ENCODE assay signal across 8 cellular contexts in genomic region chr2:38074047-38074774, GRCh38. TPM values are rescaled to one million over a fixed set of nuclear protein-coding genes. Genes with fewer than 3 reads are reported as not detected.
DNase-seq lines count a peak whose midpoint lies in the region; ATAC-seq and TF ChIP-seq lines count a peak whose summit lies in the region.

No MANE protein-coding gene starts in this region.

- no peak overlapping the region for H3K9ac ChIP-seq in rectal smooth muscle tissue (ENCODE audit: low read length)

- no peaks in the 10 kb centered on the region for H3K9me3 ChIP-seq in right atrium auricular region

- H3K36me3 ChIP-seq in right atrium auricular region (peaks cover 8% of the 10 kb centered on the region), rectal smooth muscle tissue (ENCODE audit: control insufficient read depth, insufficient read depth, low read length) (no peaks in the 10 kb centered on the region)

- TF ChIP-seq CTCF in GM20000 (IDR thresholded peaks at IDR 0.05; ENCODE audit: extremely low read depth, missing control alignments) (no peak), right atrium auricular region (IDR thresholded peaks at IDR 0.05) (no peak)

- H3K27ac ChIP-seq in right atrium auricular region (peak overlapping the region; percentile 86 to 91), rectal smooth muscle tissue (ENCODE audit: low read depth, low read length) (no peak overlapping the region)

- H3K4me1 ChIP-seq in right atrium auricular region (peaks cover 0 to 37% of the 10 kb centered on the region in 2 donors), rectal smooth muscle tissue (ENCODE audit: control insufficient read depth, insufficient read depth, low read length) (peaks cover 4% of the 10 kb centered on the region)

- H3K27me3 ChIP-seq in right atrium auricular region: no peaks in the 10 kb centered on the region
- H3K27me3 ChIP-seq in rectal smooth muscle tissue (ENCODE audit: control insufficient read depth, insufficient read depth, low read length): peaks cover 16% of the 10 kb centered on the region

- H3K4me3 ChIP-seq in right atrium auricular region: peak overlapping the region; percentile 46 to 62
- H3K4me3 ChIP-seq in rectal smooth muscle tissue (ENCODE audit: low read length): peak overlapping the region; percentile 67

- ATAC-seq in activated CD4-positive, CD25-positive, alpha-beta regulatory T cell treated with anti-CD3 and anti-CD28 coated beads, Interleukin-2, amount 50 U/mL, for 24 hours: no peak

- DNase-seq in GM20000 (ENCODE audit: low spot score): peak; percentile 26
- DNase-seq in activated T-cell treated with anti-CD3 and anti-CD28 coated beads, Interleukin-2, amount 50 U/mL, for 48 hours: peak; percentile 47 to 56
- no peak for DNase-seq in right atrium auricular region (ENCODE audit: low spot score)
- no peak for DNase-seq in SW480 (ENCODE audit: low spot score)
- DNase-seq in NCI-H2081 treated with DMSO at 0.1 percent for 48 hours (lab: John Stamatoyannopoulos, UW): no peak
- DNase-seq in hepatic stellate cell (ENCODE audit: low spot score): no peak

RNA-seq across cellular contexts. Expression of gene CYP1B1, which starts 1.7 kb away (rescaled TPM):
- total RNA-seq in right atrium auricular region: 10 to 100 TPM; 25.1 to 92.6 TPM

Comparison
In these comparisons a context has a peak if more than half of its experiments do, and no peak if none do; other contexts are left out.
1. DNase-seq: peak in GM20000 (single experiment) and activated T-cell treated with anti-CD3 and anti-CD28 coated beads, Interleukin-2, amount 50 U/mL, for 48 hours (2 of 2); none in right atrium auricular region (single experiment), SW480 (single experiment), NCI-H2081 treated with DMSO at 0.1 percent for 48 hours (single experiment) and hepatic stellate cell (single experiment).